Comparison of ENCODE assay signal across 22 cellular contexts in genomic region chr17:69287168-69287567, GRCh38. TPM values are rescaled to one million over a fixed set of nuclear protein-coding genes. Genes with fewer than 3 reads are reported as not detected.
DNase-seq lines count a peak whose midpoint lies in the region; ATAC-seq, FAIRE-seq and TF ChIP-seq lines count a peak whose summit lies in the region.
"Had no signal": no experiment of that assay in that cellular context is flagged by ENCODE, and none has a peak within 500 bp of the region (broad histone marks: within the 10 kb centered on the region; RNA-seq: fewer than 3 reads in every experiment).

No MANE protein-coding gene starts in this region.

- peak overlapping the region; percentile 9 to 55 (median 40) for H3K27ac ChIP-seq in gastrocnemius medialis
- H3K27ac ChIP-seq: esophagus squamous epithelium, heart left ventricle, left ventricle myocardium inferior, skin epidermis, thyroid gland had no signal

- H3K9me3 ChIP-seq in gastrocnemius medialis = no peaks in the 10 kb centered on the region
- H3K9me3 ChIP-seq: esophagus squamous epithelium, heart left ventricle, left ventricle myocardium inferior, thyroid gland had no signal

- FAIRE-seq in RCC 7860 (lab: Jason Lieb, UNC) = peak; percentile 4

- peak; percentile 67 for DNase-seq in HCEC 1CT
- peak; percentile 19 for DNase-seq in RCC 7860 (ENCODE audit: low spot score)
- peak; percentile 32 for DNase-seq in choroid plexus epithelial cell (ENCODE audit: low read depth)
- DNase-seq in gastrocnemius medialis = no peak
- DNase-seq in stimulated activated CD4-positive, alpha-beta T cell treated with anti-CD3 and anti-CD28 coated beads, Interleukin-2, amount 100 ng/mL, for 48 hours = no peak
- DNase-seq: activated CD4-positive, alpha-beta T cell treated with anti-CD3 and anti-CD28 coated beads for 4 hours; CD8-positive, alpha-beta T cell; effector memory CD4-positive, alpha-beta T cell; esophagus squamous epithelium; heart left ventricle; left ventricle myocardium inferior; NCI-H146; NCI-H2227 treated with DMSO at 0.1 percent for 48 hours; RPMI8226; stimulated activated CD4-positive, alpha-beta T cell treated with anti-CD3 and anti-CD28 coated beads, Interleukin-4, amount 100 ng/mL, for 1 hour; stimulated activated naive CD8-positive, alpha-beta T cell treated with anti-CD3 and anti-CD28 coated beads, Interleukin-15, Interleukin-2, amounts not matched to agents 100 U/mL and 50 U/mL, for 24 hours; SW 1271; thyroid gland had no signal

- peaks cover 4 to 98% of the 10 kb centered on the region in 2 donors for H3K36me3 ChIP-seq in gastrocnemius medialis
- H3K36me3 ChIP-seq: thyroid gland had no signal

- H3K4me1 ChIP-seq in gastrocnemius medialis = no peaks in the 10 kb centered on the region
- H3K4me1 ChIP-seq: esophagus squamous epithelium, heart left ventricle, left ventricle myocardium inferior, thyroid gland had no signal

- H3K4me3 ChIP-seq in choroid plexus epithelial cell (ENCODE audit: low read depth, low read length) (no peak overlapping the region), gastrocnemius medialis (no peak overlapping the region)
- H3K4me3 ChIP-seq: esophagus squamous epithelium, heart left ventricle, left ventricle myocardium inferior, skin epidermis, thyroid gland had no signal

- ATAC-seq in gastrocnemius medialis = peak in 1 of 2 donors; percentile 51
- no peak for ATAC-seq in GM21526 (IDR thresholded peaks at IDR 0.05; ENCODE audit: low FRiP score, unreplicated experiment)
- ATAC-seq in GM19397 (IDR thresholded peaks at IDR 0.05; ENCODE audit: unreplicated experiment) = no peak
- ATAC-seq: activated naive CD4-positive, alpha-beta T cell treated with anti-CD3 and anti-CD28 coated beads, Interleukin-2, amount 50 U/mL, for 72 hours; CD8-positive, alpha-beta T cell; heart left ventricle; stimulated activated naive CD8-positive, alpha-beta T cell treated with anti-CD3 and anti-CD28 coated beads, Interleukin-15, Interleukin-2, amounts not matched to agents 100 U/mL and 50 U/mL, for 24 hours had no signal

- in situ Hi-C loops in gastrocnemius medialis (cut with MboI; ENCODE audit: low sequenced_read_pairs in 4 of 4) = loop anchor here in 1 of 4 donors (25.0 kb wide), 1 partner anchor 100 kb away; no protein-coding TSS in a partner anchor

- TF ChIP-seq POLR2A in gastrocnemius medialis (IDR thresholded peaks at IDR 0.05) = no peak

- intact Hi-C loops in gastrocnemius medialis (cut with DNase I; ENCODE audit: low total_unique reads) = no loop called here

- H3K27me3 ChIP-seq in gastrocnemius medialis = no peaks in the 10 kb centered on the region
- H3K27me3 ChIP-seq: esophagus squamous epithelium, heart left ventricle, thyroid gland had no signal

- no peak for TF ChIP-seq CTCF in choroid plexus epithelial cell (conservative IDR thresholded peaks at IDR 0.05; ENCODE audit: low read depth, low read length)
- TF ChIP-seq CTCF in gastrocnemius medialis (IDR thresholded peaks at IDR 0.05 in 4 of 5, conservative IDR thresholded peaks at IDR 0.05 in 1 of 5) = no peak

RNA-seq across cellular contexts. Expression of gene ABCA5, which starts 39.8 kb away (rescaled TPM):
- total RNA-seq in gastrocnemius medialis = 100 to 1,000 TPM in 2 of 4 donors, 10 to 100 TPM in 2; 62.8 to 228 (median 123) TPM

RNA-seq across cellular contexts. Expression of gene ABCA10, which starts 58.5 kb away (rescaled TPM):
- total RNA-seq in gastrocnemius medialis = 10 to 100 TPM in 1 of 4 donors, 1 to 10 TPM in 3; 2.6 to 39.3 (median 5.2) TPM

Comparison
In these comparisons a context has a peak if more than half of its experiments do, and no peak if none do; other contexts are left out.
1. DNase-seq: peak in HCEC 1CT (single experiment), RCC 7860 (single experiment) and choroid plexus epithelial cell (single experiment); none in gastrocnemius medialis (0 of 2) and stimulated activated CD4-positive, alpha-beta T cell treated with anti-CD3 and anti-CD28 coated beads, Interleukin-2, amount 100 ng/mL, for 48 hours (0 of 2).